ENCODE assay signal across 26 cellular contexts in the genomic region with DNA sequence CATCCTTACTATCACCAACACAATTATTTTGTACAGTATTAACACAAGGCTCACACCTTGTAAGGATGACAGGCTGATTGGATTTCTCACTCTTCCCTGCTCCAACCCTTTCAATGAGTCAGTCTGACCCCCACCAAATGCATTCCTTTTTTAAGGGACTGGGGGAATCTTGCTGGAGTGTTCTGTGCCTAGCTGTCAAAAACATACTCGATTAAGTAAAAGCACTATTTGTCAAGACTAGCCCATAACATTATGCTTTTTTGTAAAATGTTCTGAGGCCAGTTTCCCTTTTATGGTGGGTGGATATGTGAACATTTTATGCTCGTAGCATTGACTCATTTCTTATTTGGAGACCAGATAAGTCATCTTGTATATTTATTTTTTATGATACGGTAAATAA.
A peak's percentile ranks its signal among the peaks of the same experiment; 100 is the strongest.
DNase-seq lines count a peak whose midpoint lies in the region; TF ChIP-seq lines count a peak whose summit lies in the region.
"Had no signal": no experiment of that assay in that cellular context is flagged by ENCODE, and none has a peak within 500 bp of the region (broad histone marks: within the 10 kb centered on the region; RNA-seq: fewer than 3 reads in every experiment).

No MANE protein-coding gene starts in this region.

- intact Hi-C loops in ovary (cut with DNase I) (no loop called here), lower leg skin (cut with DNase I; ENCODE audit: low total_unique reads) (loop anchor here (5.0 kb wide), 1 partner anchor 139 kb away; no protein-coding TSS in a partner anchor)

- no peak overlapping the region for H2AFZ ChIP-seq in Karpas-422 (ENCODE audit: low read length)

- H3K36me3 ChIP-seq in Karpas-422 (ENCODE audit: insufficient read depth, low read length) (no peaks in the 10 kb centered on the region), ovary (no peaks in the 10 kb centered on the region)
- H3K36me3 ChIP-seq: BLaER1, stomach, thyroid gland had no signal

- H3K4me3 ChIP-seq in Karpas-422 (ENCODE audit: low read length): no peak overlapping the region
- H3K4me3 ChIP-seq in ovary: no peak overlapping the region
- H3K4me3 ChIP-seq in lower leg skin (ENCODE audit: low read depth, poor library complexity, severe bottlenecking): no peak overlapping the region
- H3K4me3 ChIP-seq: BLaER1, dorsolateral prefrontal cortex, skin epidermis, stomach, thyroid gland had no signal

- H3K4me2 ChIP-seq in Karpas-422 (ENCODE audit: low read depth, low read length, poor library complexity, severe bottlenecking): no peak overlapping the region
- H3K4me2 ChIP-seq: BLaER1 had no signal

- H3K27ac ChIP-seq in Karpas-422 (ENCODE audit: low read length): no peak overlapping the region
- no peak overlapping the region for H3K27ac ChIP-seq in ovary
- H3K27ac ChIP-seq: BLaER1, dorsolateral prefrontal cortex, stomach, thyroid gland had no signal

- peaks cover 3% of the 10 kb centered on the region for H3K36me3 Mint-ChIP-seq in activated naive CD8-positive, alpha-beta T cell treated with anti-CD3 and anti-CD28 coated beads for 36 hours
- H3K36me3 Mint-ChIP-seq: activated CD4-positive, alpha-beta memory T cell treated with anti-CD3 and anti-CD28 coated beads for 36 hours; activated naive CD4-positive, alpha-beta T cell treated with anti-CD3 and anti-CD28 coated beads, Interleukin-2, amount 50 U/mL, for 72 hours; immature natural killer cell; naive B cell had no signal

- 51 to 72% (median 68%) methylated on average over 3 of the region's 3 CpGs for whole genome bisulfite sequencing in ovary, 3 donors
- WGBS in lower leg skin, 2 donors: 44 to 51% methylated on average over 3 of the region's 3 CpGs

- H3K4me1 Mint-ChIP-seq in activated naive CD8-positive, alpha-beta T cell treated with anti-CD3 and anti-CD28 coated beads for 36 hours: peaks cover 57% of the 10 kb centered on the region

- no peaks in the 10 kb centered on the region for H3K9me2 ChIP-seq in Karpas-422 (replicated peaks; ENCODE audit: insufficient read depth, low read length)

- peaks cover 17% of the 10 kb centered on the region for H3K4me1 ChIP-seq in Karpas-422 (ENCODE audit: low read length)
- no peaks in the 10 kb centered on the region for H3K4me1 ChIP-seq in ovary (ENCODE audit: insufficient read depth)
- H3K4me1 ChIP-seq: thyroid gland had no signal

- H3K9me3 ChIP-seq in Karpas-422 (ENCODE audit: low read length): no peaks in the 10 kb centered on the region
- H3K9me3 ChIP-seq in ovary: no peaks in the 10 kb centered on the region
- H3K9me3 ChIP-seq: BLaER1, stomach, thyroid gland had no signal

- TF ChIP-seq EP300 in ovary (IDR thresholded peaks at IDR 0.05): no peak

- H3K27me3 ChIP-seq in Karpas-422 (ENCODE audit: low read length) (no peaks in the 10 kb centered on the region), ovary (no peaks in the 10 kb centered on the region)
- H3K27me3 ChIP-seq: BLaER1, dorsolateral prefrontal cortex, stomach, thyroid gland had no signal

- H3K79me2 ChIP-seq in Karpas-422 (ENCODE audit: low read length): no peaks in the 10 kb centered on the region

- peak; percentile 52 for DNase-seq in CD1c-positive myeloid dendritic cell (ENCODE audit: extremely low spot score)
- DNase-seq in Karpas-422: peak; percentile 7
- DNase-seq in activated naive CD8-positive, alpha-beta T cell treated with anti-CD3 and anti-CD28 coated beads for 36 hours: no peak
- peak; percentile 28 for DNase-seq in iris pigment epithelial cell (ENCODE audit: low read depth)
- DNase-seq in ovary: no peak
- no peak for DNase-seq in lower leg skin (ENCODE audit: low spot score in 2 of 2)
- DNase-seq in NCI-H345 (lab: John Stamatoyannopoulos, UW): no peak
- no peak for DNase-seq in NCI-H748 treated with DMSO at 0.1 percent for 48 hours (lab: John Stamatoyannopoulos, UW)
- DNase-seq: activated CD4-positive, alpha-beta memory T cell treated with anti-CD3 and anti-CD28 coated beads for 36 hours; activated CD4-positive, CD25-positive, alpha-beta regulatory T cell treated with anti-CD3 and anti-CD28 coated beads, Interleukin-2, amount 50 U/mL, for 72 hours; activated CD8-positive, alpha-beta memory T cell treated with anti-CD3 and anti-CD28 coated beads, Interleukin-2, amount 50 U/mL, for 48 hours; cerebellar nuclear complex; dorsolateral prefrontal cortex; hypothalamus; immature natural killer cell; naive B cell; NCI-H1092; NCI-H1694 treated with DMSO at 0.1 percent for 48 hours; NCI-H510A treated with DMSO at 0.1 percent for 48 hours; occipital lobe; RPMI8226; stomach; thyroid gland had no signal

- H3K27ac Mint-ChIP-seq in activated naive CD8-positive, alpha-beta T cell treated with anti-CD3 and anti-CD28 coated beads for 36 hours: peak overlapping the region; percentile 14
- H3K27ac Mint-ChIP-seq: activated CD4-positive, alpha-beta memory T cell treated with anti-CD3 and anti-CD28 coated beads for 36 hours; activated naive CD4-positive, alpha-beta T cell treated with anti-CD3 and anti-CD28 coated beads, Interleukin-2, amount 50 U/mL, for 72 hours had no signal

- TF ChIP-seq POLR2A in ovary (IDR thresholded peaks at IDR 0.05) (no peak), lower leg skin (IDR thresholded peaks at IDR 0.05) (no peak)

- no peak overlapping the region for H3K4me3 Mint-ChIP-seq in activated naive CD8-positive, alpha-beta T cell treated with anti-CD3 and anti-CD28 coated beads for 36 hours
- H3K4me3 Mint-ChIP-seq: activated CD4-positive, alpha-beta memory T cell treated with anti-CD3 and anti-CD28 coated beads for 36 hours; immature natural killer cell; naive B cell had no signal

- H3K9ac ChIP-seq in Karpas-422 (ENCODE audit: low read length): no peak overlapping the region
- H3K9ac ChIP-seq: BLaER1 had no signal

- no peaks in the 10 kb centered on the region for H4K20me1 ChIP-seq in Karpas-422 (ENCODE audit: insufficient read depth, low read depth, low read length)
- H4K20me1 ChIP-seq: BLaER1 had no signal

- H3K27me3 Mint-ChIP-seq in activated naive CD8-positive, alpha-beta T cell treated with anti-CD3 and anti-CD28 coated beads for 36 hours: no peaks in the 10 kb centered on the region
- H3K27me3 Mint-ChIP-seq: activated CD4-positive, alpha-beta memory T cell treated with anti-CD3 and anti-CD28 coated beads for 36 hours; naive B cell had no signal

- H3K9me3 Mint-ChIP-seq in activated naive CD8-positive, alpha-beta T cell treated with anti-CD3 and anti-CD28 coated beads for 36 hours: peaks cover 2% of the 10 kb centered on the region
- H3K9me3 Mint-ChIP-seq: activated CD4-positive, alpha-beta memory T cell treated with anti-CD3 and anti-CD28 coated beads for 36 hours; activated naive CD4-positive, alpha-beta T cell treated with anti-CD3 and anti-CD28 coated beads, Interleukin-2, amount 50 U/mL, for 72 hours; immature natural killer cell; naive B cell had no signal

- TF ChIP-seq CTCF in ovary (IDR thresholded peaks at IDR 0.05) (no peak), lower leg skin (IDR thresholded peaks at IDR 0.05) (no peak)

Comparison
In these comparisons a context has a peak if more than half of its experiments do, and no peak if none do; other contexts are left out.
1. DNase-seq: peak in CD1c-positive myeloid dendritic cell (single experiment), Karpas-422 (single experiment) and iris pigment epithelial cell (single experiment); none in activated naive CD8-positive, alpha-beta T cell treated with anti-CD3 and anti-CD28 coated beads for 36 hours (single experiment), ovary (0 of 5), lower leg skin (0 of 2), NCI-H345 (single experiment) and NCI-H748 treated with DMSO at 0.1 percent for 48 hours (single experiment).